Comparison of ENCODE assay signal across 3 cellular contexts in the genomic region with DNA sequence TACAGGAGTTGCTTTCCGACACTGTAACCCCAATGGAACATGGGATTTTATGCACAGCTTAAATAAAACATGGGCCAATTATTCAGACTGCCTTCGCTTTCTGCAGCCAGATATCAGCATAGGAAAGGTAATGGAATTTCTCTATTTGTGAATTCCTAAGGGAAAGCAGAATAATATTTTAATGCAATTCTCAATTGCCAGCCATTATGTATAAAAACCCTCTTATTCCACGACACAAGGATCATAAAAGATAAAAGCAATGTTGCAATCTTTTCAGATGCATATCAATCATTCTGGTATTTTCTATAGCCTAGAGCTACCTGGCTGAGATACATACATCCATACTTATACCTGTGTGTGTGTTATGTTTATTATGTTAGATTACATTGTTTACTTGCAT.
"Had no signal": no experiment of that assay in that cellular context is flagged by ENCODE, and none has a peak within 500 bp of the region (broad histone marks: within the 10 kb centered on the region; RNA-seq: fewer than 3 reads in every experiment).

No MANE protein-coding gene starts in this region.

- H3K4me3 ChIP-seq: GM12878 had no signal

- DNase-seq: GDM1, GF-D8 had no signal
